ENCODE assay signal across 14 cellular contexts in genomic region chr7:30912986-30913671, GRCh38. TPM values are rescaled to one million over a fixed set of nuclear protein-coding genes. Genes with fewer than 3 reads are reported as not detected.
DNase-seq lines count a peak whose midpoint lies in the region; ATAC-seq and TF ChIP-seq lines count a peak whose summit lies in the region.
"Had no signal": no experiment of that assay in that cellular context is flagged by ENCODE, and none has a peak within 500 bp of the region (broad histone marks: within the 10 kb centered on the region; RNA-seq: fewer than 3 reads in every experiment).

No MANE protein-coding gene starts in this region.

- no peak overlapping the region for H3K27ac Mint-ChIP-seq in nephron progenitor cell
- H3K27ac Mint-ChIP-seq: activated naive CD8-positive, alpha-beta T cell treated with anti-CD3 and anti-CD28 coated beads, Interleukin-2, amount 10 ng/mL, durations not matched to agents 7 days and 5 days; CD4-positive, alpha-beta T cell had no signal

- TF ChIP-seq EP300 in tibial nerve (IDR thresholded peaks at IDR 0.05): no peak

- TF ChIP-seq POLR2A in erythroblast (IDR thresholded peaks at IDR 0.05; ENCODE audit: low read length) (no peak), tibial nerve (IDR thresholded peaks at IDR 0.05) (no peak)

- H3K4me1 ChIP-seq in SJCRH30 (peaks cover 35% of the 10 kb centered on the region), mucosa of descending colon (ENCODE audit: low read depth) (peaks cover 12% of the 10 kb centered on the region), tibial nerve (peaks cover 0 to 95% (median 19%) of the 10 kb centered on the region in 4 donors)

- H3K9me3 Mint-ChIP-seq in nephron progenitor cell: no peaks in the 10 kb centered on the region
- H3K9me3 Mint-ChIP-seq: activated naive CD8-positive, alpha-beta T cell treated with anti-CD3 and anti-CD28 coated beads, Interleukin-2, amount 10 ng/mL, durations not matched to agents 7 days and 5 days; CD4-positive, alpha-beta T cell had no signal

- H3K9me3 ChIP-seq in SJCRH30 (replicated peaks): no peaks in the 10 kb centered on the region
- no peaks in the 10 kb centered on the region for H3K9me3 ChIP-seq in mucosa of descending colon
- H3K9me3 ChIP-seq in tibial nerve: no peaks in the 10 kb centered on the region

- no peak for TF ChIP-seq CTCF in mucosa of descending colon (IDR thresholded peaks at IDR 0.05)
- TF ChIP-seq CTCF in tibial nerve (IDR thresholded peaks at IDR 0.05): no peak
- TF ChIP-seq CTCF in nephron progenitor cell (IDR thresholded peaks at IDR 0.05): no peak

- no peak overlapping the region for H3K4me3 Mint-ChIP-seq in nephron progenitor cell
- H3K4me3 Mint-ChIP-seq: activated naive CD8-positive, alpha-beta T cell treated with anti-CD3 and anti-CD28 coated beads, Interleukin-2, amount 10 ng/mL, durations not matched to agents 7 days and 5 days; CD4-positive, alpha-beta T cell; naive thymus-derived CD4-positive, alpha-beta T cell had no signal

- H3K4me3 ChIP-seq in SJCRH30: peak overlapping the region; percentile 58
- peak overlapping the region; percentile 9 for H3K4me3 ChIP-seq in mucosa of descending colon
- H3K4me3 ChIP-seq in tibial nerve: peak overlapping the region; percentile 14 to 49 (median 26)
- H3K4me3 ChIP-seq: PC-9 had no signal

- intact Hi-C loops in mucosa of descending colon (cut with DNase I, micrococcal nuclease): no loop called here

- WGBS in tibial nerve, 2 donors: 62 to 63% methylated on average over 11 of the region's 11 CpGs

- H3K36me3 ChIP-seq in SJCRH30 (no peaks in the 10 kb centered on the region), mucosa of descending colon (ENCODE audit: low read depth) (no peaks in the 10 kb centered on the region), tibial nerve (no peaks in the 10 kb centered on the region)

- peaks cover 15% of the 10 kb centered on the region for H3K27me3 Mint-ChIP-seq in nephron progenitor cell (ENCODE audit: low read depth, poor library complexity)
- H3K27me3 Mint-ChIP-seq: CD4-positive, alpha-beta T cell had no signal

- H3K4me1 Mint-ChIP-seq in nephron progenitor cell: peaks cover 37% of the 10 kb centered on the region

- peaks cover 13% of the 10 kb centered on the region for H3K27me3 ChIP-seq in SJCRH30
- H3K27me3 ChIP-seq in tibial nerve: no peaks in the 10 kb centered on the region

- peak; percentile 85 to 86 for DNase-seq in SJCRH30
- DNase-seq in erythroblast (lab: John Stamatoyannopoulos, UW): peak; percentile 51 to 71
- peak in 2 of 3 donors; percentile 41 to 50 for DNase-seq in mucosa of descending colon
- DNase-seq in tibial nerve (ENCODE audit: low spot score in 2 of 2): no peak
- no peak for DNase-seq in nephron progenitor cell
- no peak for DNase-seq in NCI-H2029 (lab: John Stamatoyannopoulos, UW)
- no peak for DNase-seq in GM19238 (ENCODE audit: insufficient read length, low spot score)
- DNase-seq: activated CD8-positive, alpha-beta memory T cell treated with anti-CD3 and anti-CD28 coated beads, Interleukin-2, amount 50 U/mL, for 4 hours; activated naive CD8-positive, alpha-beta T cell treated with anti-CD3 and anti-CD28 coated beads, Interleukin-2, amount 10 ng/mL, durations not matched to agents 7 days and 5 days; CD4-positive, alpha-beta T cell; effector CD8-positive, alpha-beta T cell; naive thymus-derived CD4-positive, alpha-beta T cell; NCI-H2171; PC-9 had no signal

- H3K36me3 Mint-ChIP-seq in nephron progenitor cell (ENCODE audit: low read depth): no peaks in the 10 kb centered on the region
- H3K36me3 Mint-ChIP-seq: activated naive CD8-positive, alpha-beta T cell treated with anti-CD3 and anti-CD28 coated beads, Interleukin-2, amount 10 ng/mL, durations not matched to agents 7 days and 5 days; naive thymus-derived CD4-positive, alpha-beta T cell had no signal

- H3K27ac ChIP-seq in SJCRH30 (peak overlapping the region; percentile 98), tibial nerve (peak overlapping the region in 3 of 4 donors; percentile 56 to 78 (median 65))
- H3K27ac ChIP-seq: PC-9 had no signal

- ATAC-seq in mucosa of descending colon: peak; percentile 10
- ATAC-seq: naive thymus-derived CD4-positive, alpha-beta T cell had no signal

RNA-seq across cellular contexts. Expression of gene AQP1, which starts 1.5 kb away (rescaled TPM):
- 29.4 and 31.4 TPM in 2 replicates for total RNA-seq in SJCRH30 (2014; rRNA removed; shearing (Covaris generic))
- total RNA-seq in mucosa of descending colon (10 to 100 TPM; 43.0 to 89.6 (median 48.1) TPM), tibial nerve (100 to 1,000 TPM; 352 to 818 (median 624) TPM)

RNA-seq across cellular contexts. Expression of gene GHRHR, which starts 50.6 kb away (rescaled TPM):
- not detected in 2 replicates for total RNA-seq in SJCRH30 (2014; rRNA removed; shearing (Covaris generic))
- total RNA-seq in mucosa of descending colon (not detected), tibial nerve (not detected)
- total RNA-seq: activated naive CD8-positive, alpha-beta T cell treated with anti-CD3 and anti-CD28 coated beads, Interleukin-2, amount 10 ng/mL, durations not matched to agents 7 days and 5 days; CD4-positive, alpha-beta T cell; naive thymus-derived CD4-positive, alpha-beta T cell; PC-9 had no signal

Comparison
In these comparisons a context has a peak if more than half of its experiments do, and no peak if none do; other contexts are left out.
1. DNase-seq: peak in SJCRH30 (2 of 2), erythroblast (2 of 2) and mucosa of descending colon (2 of 3); none in tibial nerve (0 of 2), nephron progenitor cell (single experiment), NCI-H2029 (single experiment) and GM19238 (single experiment).
2. Peak in every context shown above with its lines, with median percentiles within 50 percentile points of each other: H3K4me3 ChIP-seq.